Comparison of ENCODE assay signal across 24 cellular contexts in the genomic region with DNA sequence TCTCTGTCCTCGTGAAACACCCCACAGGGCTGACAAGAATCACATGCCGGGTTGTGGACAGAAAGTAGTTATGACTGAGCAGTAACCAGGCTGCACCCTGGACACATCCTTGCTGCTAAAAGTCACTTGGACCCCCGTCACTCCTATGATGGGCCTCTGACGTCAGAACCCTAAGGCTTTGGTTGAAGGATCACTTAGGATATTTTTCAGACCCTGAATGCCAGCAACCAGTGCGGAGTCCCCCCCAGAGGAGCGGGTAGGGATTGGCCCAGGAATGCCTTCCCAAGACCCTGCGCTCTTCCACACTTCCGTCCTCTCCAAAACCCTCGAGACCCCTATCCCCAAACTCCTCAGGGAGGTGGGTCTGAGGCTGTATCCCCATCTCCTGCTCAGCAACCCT. TPM values are rescaled to one million over a fixed set of nuclear protein-coding genes. Genes with fewer than 3 reads are reported as not detected.
DNase-seq lines count a peak whose midpoint lies in the region; ATAC-seq, FAIRE-seq and TF ChIP-seq lines count a peak whose summit lies in the region.
"Had no signal": no experiment of that assay in that cellular context is flagged by ENCODE, and none has a peak within 500 bp of the region (broad histone marks: within the 10 kb centered on the region; RNA-seq: fewer than 3 reads in every experiment).

No MANE protein-coding gene starts in this region.

- 89% methylated on average over 9 of the region's 9 CpGs; no CpG with 5 or more reads in 1 of the 2 experiments for WGBS in H1 (ENCODE audit: extremely low coverage in 1 of 2, insufficient coverage in 1 of 2, insufficient read length in 1 of 2, insufficient replicate concordance in 2 of 2, low coverage in 1 of 2, low lambda C conversion rate in 2 of 2, missing lambda C conversion rate in 1 of 2), 2 experiments
- WGBS in aorta, 2 donors = 54 to 66% methylated on average over 9 of the region's 9 CpGs

- H3K27me3 ChIP-seq in right atrium auricular region (no peaks in the 10 kb centered on the region), H1 (replicated peaks in 1 of 4; ENCODE audit: control insufficient read depth in 3 of 4, extremely low read depth in 1 of 4, insufficient read depth in 3 of 4, low read length in 3 of 4) (no peaks in the 10 kb centered on the region), aorta (ENCODE audit: control insufficient read depth in 1 of 2, insufficient read depth in 2 of 2, low read length in 1 of 2) (no peaks in the 10 kb centered on the region)

- no peak overlapping the region for H3K14ac ChIP-seq in H1 (ENCODE audit: insufficient read length)

- no peak overlapping the region for H3K27ac ChIP-seq in right atrium auricular region
- H3K27ac ChIP-seq in H1 (ENCODE audit: low read depth, low read length) = no peak overlapping the region
- H3K27ac ChIP-seq in aorta (ENCODE audit: low read depth in 1 of 2, low read length in 2 of 2) = no peak overlapping the region
- H3K27ac ChIP-seq: BLaER1, KMS-11, SK-N-MC had no signal

- no peak for TF ChIP-seq EP300 in H1 (IDR thresholded peaks at IDR 0.05; ENCODE audit: borderline replicate concordance in 1 of 2, low read depth in 2 of 2, low read length in 2 of 2)

- no peak overlapping the region for H2AFZ ChIP-seq in H1 (ENCODE audit: low read length)

- peak overlapping the region; percentile 12; the same call in 1 of the 2 replicates for H4K8ac ChIP-seq in H1 (ENCODE audit: extremely low read depth, insufficient read depth, low read length)

- H3K56ac ChIP-seq in H1 (replicated peaks; ENCODE audit: insufficient read length, low read depth, low read length) = no peak overlapping the region

- TF ChIP-seq CTCF in right atrium auricular region (IDR thresholded peaks at IDR 0.05) (no peak), H1 (IDR thresholded peaks at IDR 0.05; ENCODE audit: control extremely low read depth in 1 of 3, insufficient read depth in 1 of 3, low read depth in 1 of 3, low read length in 3 of 3) (no peak)

- DNase-seq in Right ventricle myocardium inferior (ENCODE audit: missing footprints) (peak; percentile 26), right atrium auricular region (ENCODE audit: low spot score) (no peak), H1 (ENCODE audit: low read depth in 1 of 2, low spot score in 2 of 2) (no peak), mesenteric fat pad (ENCODE audit: low spot score) (peak; percentile 51), aorta (peak; percentile 17 to 65), DMS 273 treated with DMSO at 0.1 percent for 48 hours (lab: John Stamatoyannopoulos, UW) (no peak)
- DNase-seq: CD4-positive, CD25-positive, alpha-beta regulatory T cell; EL; GDM1; MM.1S; NCI-H1048; NCI-H1417; NCI-H1694; NCI-H2029 treated with DMSO at 0.1 percent for 48 hours; NCI-H526 treated with DMSO at 0.1 percent for 48 hours; RPMI8226; SIG-M5 had no signal

- no peaks in the 10 kb centered on the region for H3K79me1 ChIP-seq in H1 (ENCODE audit: low read depth, low read length)

- peak overlapping the region; percentile 61 for H2BK15ac ChIP-seq in H1 (ENCODE audit: low read length)

- peak overlapping the region; percentile 58 for H3K4ac ChIP-seq in H1 (replicated peaks; ENCODE audit: insufficient read length, low read depth, low read length)

- TF ChIP-seq POLR2A in H1 (IDR thresholded peaks at IDR 0.05; ENCODE audit: control extremely low read depth in 1 of 2, low read depth in 2 of 2, low read length in 2 of 2) = no peak

- no peak overlapping the region for H2AK5ac ChIP-seq in H1 (ENCODE audit: low read depth, low read length)

- peak overlapping the region; percentile 38 for H4K5ac ChIP-seq in H1 (ENCODE audit: insufficient read length, low read depth, low read length)

- no peak for FAIRE-seq in H1 (lab: Jason Lieb, UNC)
- FAIRE-seq: GM12878 had no signal

- H3K4me3 ChIP-seq in right atrium auricular region (no peak overlapping the region), H1 (ENCODE audit: extremely low read depth in 1 of 4, insufficient read depth in 2 of 4, low read depth in 3 of 4, low read length in 4 of 4) (no peak overlapping the region), aorta (ENCODE audit: low read length in 2 of 2) (no peak overlapping the region)
- H3K4me3 ChIP-seq: BLaER1, GM12878, SK-N-MC had no signal

- H3K79me2 ChIP-seq in H1 (ENCODE audit: control insufficient read depth in 1 of 2, insufficient read depth in 2 of 2, low read length in 2 of 2) = no peaks in the 10 kb centered on the region

- intact Hi-C loops in Right ventricle myocardium inferior (cut with DNase I) = loop anchor here (10.0 kb wide), 1 partner anchor 236 kb away; no protein-coding TSS in a partner anchor
- intact Hi-C loops in aorta (cut with DNase I) = no loop called here

- peak overlapping the region; percentile 16 for H2BK120ac ChIP-seq in H1 (replicated peaks; ENCODE audit: low read depth, low read length)

- CTCF ChIA-PET in H1 (lab: Charles Lee; ENCODE audit: partially characterized antibody) = no interaction called here

- H4K91ac ChIP-seq in H1 (replicated peaks; ENCODE audit: insufficient read length, low read length) = peak overlapping the region; percentile 76

- H2BK20ac ChIP-seq in H1 (ENCODE audit: low read length) = peak overlapping the region; percentile 1; the same call in 1 of the 2 replicates

- H2BK5ac ChIP-seq in H1 (ENCODE audit: low read depth, low read length) = peak overlapping the region; percentile 73; the same call in 1 of the 2 replicates

- no peak for TF ChIP-seq RAD21 in H1 (IDR thresholded peaks at IDR 0.05 in 1 of 2, conservative IDR thresholded peaks at IDR 0.05 in 1 of 2; ENCODE audit: low read depth in 2 of 2, low read length in 2 of 2)

- H3K18ac ChIP-seq in H1 (ENCODE audit: extremely low read depth, low read length) = peak overlapping the region; percentile 78

- H3K9ac ChIP-seq in H1 (replicated peaks in 1 of 4; ENCODE audit: extremely low read depth in 1 of 4, low read depth in 3 of 4, low read length in 3 of 4) = no peak overlapping the region
- H3K9ac ChIP-seq: BLaER1, KMS-11 had no signal

- H2BK12ac ChIP-seq in H1 (ENCODE audit: low read depth, low read length) = peak overlapping the region; percentile 39; the same call in 1 of the 2 replicates

- H3K36me3 ChIP-seq in right atrium auricular region (no peaks in the 10 kb centered on the region), H1 (ENCODE audit: control insufficient read depth in 2 of 4, insufficient read depth in 4 of 4, low read length in 3 of 4) (no peaks in the 10 kb centered on the region), aorta (ENCODE audit: control insufficient read depth in 1 of 2, insufficient read depth in 2 of 2, low read length in 1 of 2) (no peaks in the 10 kb centered on the region)
- H3K36me3 ChIP-seq: BLaER1 had no signal

- no peaks in the 10 kb centered on the region for H3K9me3 ChIP-seq in right atrium auricular region
- no peaks in the 10 kb centered on the region for H3K9me3 ChIP-seq in H1 (ENCODE audit: insufficient read depth in 2 of 2, low read depth in 1 of 2, low read length in 1 of 2)
- no peaks in the 10 kb centered on the region for H3K9me3 ChIP-seq in aorta (ENCODE audit: control insufficient read depth, low read length)
- H3K9me3 ChIP-seq: BLaER1 had no signal

- H4K20me1 ChIP-seq in H1 (replicated peaks in 1 of 2; ENCODE audit: control insufficient read depth in 1 of 2, insufficient read depth in 2 of 2, low read length in 2 of 2) = no peaks in the 10 kb centered on the region
- H4K20me1 ChIP-seq: BLaER1 had no signal

- H3K23ac ChIP-seq in H1 (ENCODE audit: insufficient read length) = no peak overlapping the region

- H3K23me2 ChIP-seq in H1 (ENCODE audit: low read depth, low read length) = no peaks in the 10 kb centered on the region

- H3K4me1 ChIP-seq in right atrium auricular region (peaks cover 0 to 9% of the 10 kb centered on the region in 2 donors), H1 (replicated peaks in 1 of 4; ENCODE audit: control insufficient read depth in 3 of 4, insufficient read depth in 4 of 4, low read length in 3 of 4) (peaks cover 13 to 31% (median 20%) of the 10 kb centered on the region in 4 experiments), aorta (ENCODE audit: control insufficient read depth in 1 of 2, insufficient read depth in 2 of 2, low read length in 2 of 2) (no peaks in the 10 kb centered on the region)

- no peak for ATAC-seq in Right ventricle myocardium inferior
- no peak for ATAC-seq in aorta (ENCODE audit: low FRiP score)
- no peak for ATAC-seq in HG02840 (IDR thresholded peaks at IDR 0.05; ENCODE audit: low FRiP score, unreplicated experiment)
- ATAC-seq: GM12878, HCT116 had no signal

- POLR2A ChIA-PET in H1 (lab: Charles Lee; ENCODE audit: partially characterized antibody) = no interaction called here

- H3K4me2 ChIP-seq in H1 (ENCODE audit: insufficient read depth in 1 of 2, low read depth in 2 of 2, low read length in 2 of 2) = peak overlapping the region in 1 of 2 experiments; percentile 51; a peak in 1 of 4 replicates
- H3K4me2 ChIP-seq: BLaER1, KMS-11 had no signal

TF ChIP-seq in H1, 55 proteins besides CTCF, POLR2A, EP300 and RAD21:
- TF ChIP-seq BRCA1 (IDR thresholded peaks at IDR 0.05; ENCODE audit: low read depth, low read length) (no peak), JUN (IDR thresholded peaks at IDR 0.05; ENCODE audit: low read depth, low read length) (no peak), ZNF274 (IDR thresholded peaks at IDR 0.05; ENCODE audit: borderline replicate concordance, extremely low read depth, low read length) (no peak), TAF7 (optimal IDR thresholded peaks at IDR 0.05; ENCODE audit: borderline replicate concordance, low read depth, low read length) (no peak), MAFK (IDR thresholded peaks at IDR 0.05; ENCODE audit: low read depth, low read length) (no peak), BACH1 (IDR thresholded peaks at IDR 0.05; ENCODE audit: low read length) (no peak), POU5F1 (IDR thresholded peaks at IDR 0.05; ENCODE audit: low read depth, low read length) (no peak), SIRT6 (IDR thresholded peaks at IDR 0.05; ENCODE audit: low read length) (no peak)

RNA-seq across cellular contexts. Expression of a gene that starts 52.1 kb away (rescaled TPM):
- total RNA-seq in Right ventricle myocardium inferior (0.57 TPM), right atrium auricular region (1 to 10 TPM in 1 of 2 donors, under 1 TPM in 1; 0.35 to 1.5 TPM), mesenteric fat pad (not detected), aorta (under 1 TPM in 1 of 2 donors, not detected in 1; 0.42 TPM)
- total RNA-seq in H1 (2021; fragmentation: NEBNext Ultra II Directional; extraction: Animal tissue kit (Norgen Biotek cat#: 25700)) = 3.1 and 4.8 TPM in 2 replicates
- polyA plus RNA-seq in H1 (2011; rRNA removed) (2.2 and 2.6 TPM in 2 replicates), aorta (not detected)
- polyA plus RNA-seq in H1 (2011; cell fraction: cytosol; rRNA removed) = 2.7 TPM
- 8.9 TPM for polyA plus RNA-seq in H1 (2011; cell fraction: nucleus; rRNA removed)
- 2.5 to 4.7 TPM (median 3.4 TPM) in 4 replicates for polyA plus RNA-seq in H1 (2012, experiment 1 of 2)
- 2.7 TPM for polyA plus RNA-seq in H1 (2012, experiment 2 of 2)
- polyA plus RNA-seq in H1 (2013, experiment 1 of 2) = 2.8 TPM
- 2.5 TPM for polyA plus RNA-seq in H1 (2013, experiment 2 of 2)
- polyA minus RNA-seq in H1 (2011; rRNA and poly(A)+ RNA removed) = 3.9 TPM in 2 replicates
- polyA minus RNA-seq in H1 (2011; cell fraction: cytosol; rRNA and poly(A)+ RNA removed) = 0.29 TPM
- 5.8 TPM for polyA minus RNA-seq in H1 (2011; cell fraction: nucleus; rRNA and poly(A)+ RNA removed)
- total RNA-seq: CD4-positive, CD25-positive, alpha-beta regulatory T cell; GM12878 had no signal
- polyA plus RNA-seq: CD4-positive, CD25-positive, alpha-beta regulatory T cell; IgD-negative memory B cell had no signal

Comparison
In these comparisons a context has a peak if more than half of its experiments do, and no peak if none do; other contexts are left out.
1. DNase-seq: peak in Right ventricle myocardium inferior (single experiment), mesenteric fat pad (single experiment) and aorta (2 of 2); none in right atrium auricular region (single experiment), H1 (0 of 2) and DMS 273 treated with DMSO at 0.1 percent for 48 hours (single experiment).